8 cellular contexts compared by ENCODE assay signal in genomic region chr3:35924070-35924469, GRCh38.
DNase-seq lines count a peak whose midpoint lies in the region; ATAC-seq and TF ChIP-seq lines count a peak whose summit lies in the region.
"Not testable (repeated sequence)": the region's sequence is repeated elsewhere in the genome, so short reads cannot be mapped to it uniquely, and the experiment has no call there.

No MANE protein-coding gene starts in this region.

- in situ Hi-C loops in GM13976 (cut with MboI; ENCODE audit: low sequenced_read_pairs, unreplicated experiment); astrocyte of the spinal cord (cut with HindIII; ENCODE audit: low sequenced_read_pairs): not testable (repeated sequence)

- TF ChIP-seq CTCF in AG04450 (IDR thresholded peaks at IDR 0.05; ENCODE audit: low read depth, low read length) (peak; percentile 20; the same call in 1 of the 2 replicates), GM13976 (IDR thresholded peaks at IDR 0.05; ENCODE audit: borderline replicate concordance, control extremely low read depth, extremely low read depth, insufficient read depth, missing control alignments) (peak; percentile 27), astrocyte of the spinal cord (IDR thresholded peaks at IDR 0.05; ENCODE audit: low read depth, low read length) (peak; percentile 62), glutamatergic neuron (IDR thresholded peaks at IDR 0.05; ENCODE audit: partially characterized antibody, unreplicated experiment) (peak; percentile 40), neural crest cell (conservative IDR thresholded peaks at IDR 0.05) (peak; percentile 64)

- H3K4me3 ChIP-seq in AG04450 (ENCODE audit: low read depth, low read length); astrocyte of the spinal cord (ENCODE audit: low read depth, low read length): not testable (repeated sequence)

- H3K27me3 Mint-ChIP-seq in glutamatergic neuron (ENCODE audit: unreplicated experiment); neural crest cell (ENCODE audit: low read depth): not testable (repeated sequence)

- H3K27ac Mint-ChIP-seq in glutamatergic neuron (ENCODE audit: unreplicated experiment): not testable (repeated sequence)
- H3K27ac Mint-ChIP-seq in neural crest cell (ENCODE audit: unreplicated experiment): peak overlapping the region; percentile 7

- not testable (repeated sequence) for DNase-seq in AG04450 (ENCODE audit: low read depth, low spot score); GM13976 (ENCODE audit: low spot score)
- DNase-seq in NCI-H2196 (lab: John Stamatoyannopoulos, UW; ENCODE audit: unreplicated experiment): peak; percentile 1
- DNase-seq in SHP77 (lab: John Stamatoyannopoulos, UW): peak; percentile 2 to 32
- peak; percentile 28 for DNase-seq in astrocyte of the spinal cord (ENCODE audit: low read depth, low spot score)
- peak; percentile 63 for DNase-seq in glutamatergic neuron
- DNase-seq in neural crest cell (ENCODE audit: low read depth, low spot score): peak; percentile 10

- H3K27ac ChIP-seq in AG04450 (ENCODE audit: low read depth, low read length): not testable (repeated sequence)

- H3K36me3 Mint-ChIP-seq in glutamatergic neuron (ENCODE audit: unreplicated experiment); neural crest cell (ENCODE audit: low read depth): not testable (repeated sequence)

- H3K4me1 Mint-ChIP-seq in glutamatergic neuron (ENCODE audit: low read depth, unreplicated experiment): not testable (repeated sequence)
- H3K4me1 Mint-ChIP-seq in neural crest cell: peaks cover 12% of the 10 kb centered on the region

- peak; percentile 77 for ATAC-seq in HG03432 (IDR thresholded peaks at IDR 0.05; ENCODE audit: unreplicated experiment)

- CTCF ChIA-PET in AG04450 (lab: Charles Lee): interaction anchor here (2.9 kb wide), 1 partner anchor 15 kb away, joined by 18 read pairs; no protein-coding TSS in a partner anchor

- not testable (repeated sequence) for H3K9me3 ChIP-seq in AG04450 (ENCODE audit: control insufficient read depth, insufficient read depth, low read length)

- not testable (repeated sequence) for H3K4me3 Mint-ChIP-seq in glutamatergic neuron (ENCODE audit: unreplicated experiment); neural crest cell

- not testable (repeated sequence) for H3K27me3 ChIP-seq in AG04450 (ENCODE audit: control insufficient read depth, insufficient read depth, low read length)

- POLR2A ChIA-PET in AG04450 (lab: Yijun Ruan, JAX): not testable (repeated sequence)

- H3K9me3 Mint-ChIP-seq in glutamatergic neuron (ENCODE audit: unreplicated experiment): not testable (repeated sequence)
- H3K9me3 Mint-ChIP-seq in neural crest cell: peaks cover 21% of the 10 kb centered on the region
